ENCODE assay signal across 10 cellular contexts in genomic region chr1:173479649-173480048, GRCh38. TPM values are rescaled to one million over a fixed set of nuclear protein-coding genes. Genes with fewer than 3 reads are reported as not detected.
A peak's percentile ranks its signal among the peaks of the same experiment; 100 is the strongest.
DNase-seq lines count a peak whose midpoint lies in the region; ATAC-seq and TF ChIP-seq lines count a peak whose summit lies in the region.
"Had no signal": no experiment of that assay in that cellular context is flagged by ENCODE, and none has a peak within 500 bp of the region (broad histone marks: within the 10 kb centered on the region; RNA-seq: fewer than 3 reads in every experiment).

No MANE protein-coding gene starts in this region.

- H3K4me2 ChIP-seq in DND-41 (ENCODE audit: insufficient read depth, low read length) (peak overlapping the region; percentile 98), PC-3 (ENCODE audit: low read length) (peak overlapping the region; percentile 82), osteoblast (ENCODE audit: insufficient read depth, low read length) (peak overlapping the region; percentile 93)

- H3K36me3 ChIP-seq in DND-41 (ENCODE audit: insufficient read depth, low read length) = peaks cover 52% of the 10 kb centered on the region
- peaks cover 53% of the 10 kb centered on the region for H3K36me3 ChIP-seq in PC-3 (ENCODE audit: low read depth, low read length)
- peaks cover 49% of the 10 kb centered on the region for H3K36me3 ChIP-seq in osteoblast (ENCODE audit: insufficient read depth, low read length)

- peaks cover 48% of the 10 kb centered on the region for H3K79me2 ChIP-seq in DND-41 (ENCODE audit: insufficient read depth, low read length)
- H3K79me2 ChIP-seq in PC-3 (ENCODE audit: low read length) = peaks cover 85% of the 10 kb centered on the region
- H3K79me2 ChIP-seq in osteoblast (ENCODE audit: insufficient read depth, low read length) = peaks cover 67% of the 10 kb centered on the region

- no peak for DNase-seq in DND-41
- DNase-seq in PC-3 = peak; percentile 57
- no peak for DNase-seq in epithelial cell of proximal tubule (ENCODE audit: low read depth)
- no peak for DNase-seq in osteoblast (ENCODE audit: insufficient read length, low spot score, missing footprints)
- DNase-seq in NCI-H524 (lab: John Stamatoyannopoulos, UW) = no peak
- DNase-seq in NCI-H1694 treated with DMSO at 0.1 percent for 48 hours (lab: John Stamatoyannopoulos, UW) = no peak
- no peak for DNase-seq in NCI-H1048 (lab: John Stamatoyannopoulos, UW)
- DNase-seq: activated CD4-positive, alpha-beta T cell treated with anti-CD3 and anti-CD28 coated beads for 1 hour; NCI-H748 treated with DMSO at 0.1 percent for 48 hours had no signal

- H3K9ac ChIP-seq in DND-41 (ENCODE audit: low read depth, low read length) = 0 out of 2 replicates have a peak overlapping the region, but pooled peaks have one; percentile 23
- H3K9ac ChIP-seq in PC-3 (ENCODE audit: low read length) = peak overlapping the region; percentile 83

- TF ChIP-seq CTCF in DND-41 (IDR thresholded peaks at IDR 0.05; ENCODE audit: borderline replicate concordance, extremely low read depth, low read length, poor library complexity, severe bottlenecking) = no peak
- TF ChIP-seq CTCF in PC-3 (conservative IDR thresholded peaks at IDR 0.05; ENCODE audit: low read depth, low read length) = no peak
- no peak for TF ChIP-seq CTCF in epithelial cell of proximal tubule (conservative IDR thresholded peaks at IDR 0.05; ENCODE audit: low read depth, low read length)
- TF ChIP-seq CTCF in osteoblast (IDR thresholded peaks at IDR 0.05; ENCODE audit: extremely low read depth, low read depth, low read length) = no peak

- CTCF ChIA-PET in PC-3 (lab: Charles Lee) = no interaction called here

- H3K27ac ChIP-seq in DND-41 (ENCODE audit: low read length) (peak overlapping the region; percentile 7; the same call in 1 of the 2 replicates), PC-3 (ENCODE audit: low read length) (peak overlapping the region; percentile 1), osteoblast (ENCODE audit: low read depth, low read length) (peak overlapping the region; percentile 95)

- POLR2A ChIA-PET in PC-3 (lab: Charles Lee; ENCODE audit: unreplicated experiment) = interaction anchor here (0.6 kb wide), 1 partner anchor 80 kb away, joined by 3 read pairs; no protein-coding TSS in a partner anchor

- H4K20me1 ChIP-seq in DND-41 (ENCODE audit: insufficient read depth, low read length) = peaks cover 7% of the 10 kb centered on the region
- H4K20me1 ChIP-seq in PC-3 (ENCODE audit: low read length) = peaks cover 36% of the 10 kb centered on the region
- H4K20me1 ChIP-seq in osteoblast (ENCODE audit: insufficient read depth, low read length) = peaks cover 13% of the 10 kb centered on the region

- ATAC-seq in DND-41 (ENCODE audit: insufficient read depth, low read depth) (no peak), PC-3 (no peak), GM18511 (IDR thresholded peaks at IDR 0.05; ENCODE audit: unreplicated experiment) (no peak)

- BruUV-seq in PC-3 (replicated peaks; lab: Mats Ljungman, UMichigan) = no TSS peak

- no peaks in the 10 kb centered on the region for H3K9me3 ChIP-seq in DND-41 (ENCODE audit: insufficient read depth, low read length, severe bottlenecking)
- H3K9me3 ChIP-seq in PC-3 (ENCODE audit: low read length) = no peaks in the 10 kb centered on the region
- H3K9me3 ChIP-seq in osteoblast (ENCODE audit: low read depth, low read length) = no peaks in the 10 kb centered on the region

- H3K27me3 ChIP-seq in DND-41 (ENCODE audit: insufficient read depth, low read length, poor library complexity) = no peaks in the 10 kb centered on the region
- no peaks in the 10 kb centered on the region for H3K27me3 ChIP-seq in PC-3 (ENCODE audit: low read length)
- H3K27me3 ChIP-seq in osteoblast (ENCODE audit: insufficient read depth, low read length) = no peaks in the 10 kb centered on the region

- peaks cover 44% of the 10 kb centered on the region for H3K4me1 ChIP-seq in DND-41 (ENCODE audit: insufficient read depth, low read length)
- H3K4me1 ChIP-seq in PC-3 (ENCODE audit: insufficient read depth, low read length) = peaks cover 44% of the 10 kb centered on the region
- peaks cover 42% of the 10 kb centered on the region for H3K4me1 ChIP-seq in osteoblast (ENCODE audit: insufficient read depth, low read length)

- no peaks in the 10 kb centered on the region for H3K9me2 ChIP-seq in PC-3 (replicated peaks; ENCODE audit: low read length)

- intact Hi-C loops in PC-3 (cut with micrococcal nuclease) = loop anchor here (5.0 kb wide), 1 partner anchor 208 kb away; no protein-coding TSS in a partner anchor

- peaks cover 6% of the 10 kb centered on the region for H3F3A ChIP-seq in PC-3 (ENCODE audit: low read length, unreplicated experiment)

- H3K4me3 ChIP-seq in DND-41 (ENCODE audit: low read depth in 1 of 2, low read length in 2 of 2) (peak overlapping the region in 1 of 2 experiments; percentile 29; a peak in 1 of 4 replicates), PC-3 (ENCODE audit: low read length) (peak overlapping the region; percentile 74), epithelial cell of proximal tubule (ENCODE audit: low read depth, low read length) (peak overlapping the region; percentile 92), osteoblast (ENCODE audit: insufficient read depth, low read length) (peak overlapping the region; percentile 89)

- H2AFZ ChIP-seq in DND-41 (ENCODE audit: low read depth, low read length) = no peak overlapping the region
- H2AFZ ChIP-seq in PC-3 (ENCODE audit: low read length) = no peak overlapping the region
- H2AFZ ChIP-seq in osteoblast (ENCODE audit: low read length) = no peak overlapping the region

RNA-seq across cellular contexts. Expression of gene PRDX6, which starts 2.5 kb away (rescaled TPM):
- total RNA-seq in PC-3 (2014; rRNA removed) (649 and 829 TPM in 2 replicates), epithelial cell of proximal tubule (237 and 262 TPM in 2 replicates), osteoblast (140 and 142 TPM in 2 replicates)

Comparison
In these comparisons a context has a peak if more than half of its experiments do, and no peak if none do; other contexts are left out.
1. H3K27ac ChIP-seq: peak in every context shown above with its lines; median percentile 95 in osteoblast; 7 in DND-41; 1 in PC-3.